Comparison of ENCODE assay signal across 22 cellular contexts in the genomic region with DNA sequence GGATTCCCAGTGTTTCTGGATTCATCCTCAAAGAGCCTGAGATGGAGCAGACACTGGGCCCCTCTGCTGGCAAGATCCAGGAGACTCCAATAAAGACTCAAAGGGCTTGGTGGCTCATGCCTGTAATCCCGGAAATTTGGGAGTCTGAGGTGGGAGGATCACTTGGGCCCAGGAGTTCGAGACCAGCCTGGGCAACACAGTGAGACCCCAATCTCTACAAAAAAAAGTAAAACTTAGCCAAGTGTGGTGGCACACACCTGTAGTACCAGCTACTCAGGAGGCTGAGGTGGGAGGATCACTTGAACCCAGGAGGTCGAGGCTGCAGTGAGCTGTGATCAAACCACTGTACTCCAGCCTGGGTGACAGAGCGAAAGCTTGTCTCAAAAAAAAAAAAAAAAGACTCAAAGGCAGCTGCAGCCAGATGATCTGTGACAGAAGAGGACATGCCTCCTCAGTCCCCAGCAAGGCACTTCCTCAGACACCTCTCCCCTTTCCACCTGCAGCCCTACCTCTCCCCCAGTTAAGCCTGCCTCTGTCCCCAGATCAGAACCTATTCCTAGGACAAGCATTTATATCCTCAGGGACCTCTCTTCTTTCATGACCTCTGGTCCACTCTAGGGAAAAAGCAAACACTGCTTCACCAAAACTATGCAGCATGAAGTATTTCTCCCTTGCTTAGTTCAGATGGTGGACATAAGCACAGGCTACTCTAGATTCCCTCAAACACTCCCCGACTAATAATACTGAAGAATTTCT. TPM values are rescaled to one million over a fixed set of nuclear protein-coding genes. Genes with fewer than 3 reads are reported as not detected.
DNase-seq lines count a peak whose midpoint lies in the region; ATAC-seq, FAIRE-seq and TF ChIP-seq lines count a peak whose summit lies in the region.
"Had no signal": no experiment of that assay in that cellular context is flagged by ENCODE, and none has a peak within 500 bp of the region (broad histone marks: within the 10 kb centered on the region; RNA-seq: fewer than 3 reads in every experiment).

No MANE protein-coding gene starts in this region.

- peak in 1 of 2 experiments; percentile 15; a peak in 1 of 4 replicates for TF ChIP-seq POLR2A in HepG2 (IDR thresholded peaks at IDR 0.05; ENCODE audit: insufficient read depth in 1 of 2, low read depth in 2 of 2, low read length in 2 of 2)
- no peak for TF ChIP-seq POLR2A in right lobe of liver (IDR thresholded peaks at IDR 0.05)

- TSS peak; percentile 6 for BruUV-seq in HepG2 (replicated peaks; lab: Mats Ljungman, UMichigan)

- no peak overlapping the region for H2AFZ ChIP-seq in HepG2 (ENCODE audit: low read length)

- H3K79me2 ChIP-seq in HepG2 (ENCODE audit: insufficient read depth, low read length) = no peaks in the 10 kb centered on the region

- CTCF ChIA-PET in HepG2 (lab: Yijun Ruan, JAX; ENCODE audit: low intra/inter-chr PET ratio, low total read pairs) = no interaction called here

- in situ Hi-C loops in HepG2 (cut with HindIII; ENCODE audit: extremely low pct_ligation_motif_present, low pct_unique_long_range_greater_than_20kb) = loop anchor here (5.0 kb wide), 1 partner anchor 99 kb away; no protein-coding TSS in a partner anchor

- no peaks in the 10 kb centered on the region for H3K27me3 Mint-ChIP-seq in nephron progenitor cell (ENCODE audit: low read depth, poor library complexity)

- POLR2A ChIA-PET in HepG2 (lab: Yijun Ruan, JAX) = no interaction called here

- peak; percentile 93 for FAIRE-seq in HepG2 (lab: Jason Lieb, UNC)
- peak; percentile 37 for FAIRE-seq in urothelium cell line (lab: Jason Lieb, UNC)
- FAIRE-seq: bronchial epithelial cell, GM12891 had no signal

- intact Hi-C loops in HepG2 (cut with micrococcal nuclease; ENCODE audit: unreplicated experiment) (loop anchor here (1.0 to 5.0 kb wide), 2 partner anchors 10 to 84 kb away; no protein-coding TSS in a partner anchor), right lobe of liver (cut with DNase I) (no loop called here)

- H3K27me3 ChIP-seq in HepG2 (ENCODE audit: control insufficient read depth in 1 of 2, insufficient read depth in 2 of 2, low read length in 2 of 2) = no peaks in the 10 kb centered on the region
- H3K27me3 ChIP-seq in right lobe of liver = no peaks in the 10 kb centered on the region
- H3K27me3 ChIP-seq: BLaER1 treated with 17β-estradiol and CSF1 and Interleukin-3, amounts not matched to agents 10 nM and 100 nM had no signal

- no peak overlapping the region for H3K4me3 Mint-ChIP-seq in nephron progenitor cell
- H3K4me3 Mint-ChIP-seq: activated CD4-positive, alpha-beta T cell treated with anti-CD3 and anti-CD28 coated beads, Interleukin-2, amount 10 ng/mL, durations not matched to agents 24 days and 14 days had no signal

- peaks cover 8% of the 10 kb centered on the region for H3K9me3 Mint-ChIP-seq in nephron progenitor cell
- H3K9me3 Mint-ChIP-seq: activated CD4-positive, alpha-beta T cell treated with anti-CD3 and anti-CD28 coated beads, Interleukin-2, amount 10 ng/mL, durations not matched to agents 24 days and 14 days had no signal

- H3K9ac ChIP-seq in HepG2 (ENCODE audit: insufficient read depth, low read depth, low read length) = no peak overlapping the region
- H3K9ac ChIP-seq: BLaER1 treated with 17β-estradiol and CSF1 and Interleukin-3, amounts not matched to agents 10 nM and 100 nM had no signal

- peaks cover 65% of the 10 kb centered on the region for H3K4me1 ChIP-seq in HepG2 (ENCODE audit: insufficient read depth, low read length)
- peaks cover 0 to 12% (median 7%) of the 10 kb centered on the region in 4 donors for H3K4me1 ChIP-seq in right lobe of liver

- H3K36me3 Mint-ChIP-seq in nephron progenitor cell (ENCODE audit: low read depth) = peaks cover 57% of the 10 kb centered on the region

- no peak for TF ChIP-seq RAD21 in HepG2 (CRISPR knock-in tag; IDR thresholded peaks at IDR 0.05)

- H3K27ac Mint-ChIP-seq in nephron progenitor cell = peak overlapping the region; percentile 40
- H3K27ac Mint-ChIP-seq: activated CD4-positive, alpha-beta T cell treated with anti-CD3 and anti-CD28 coated beads, Interleukin-2, amount 10 ng/mL, durations not matched to agents 24 days and 14 days had no signal

- H3K9me3 ChIP-seq in HepG2 (ENCODE audit: low read length) (no peaks in the 10 kb centered on the region), right lobe of liver (no peaks in the 10 kb centered on the region)

- H4K20me1 ChIP-seq in HepG2 (ENCODE audit: insufficient read depth, low read length) = no peaks in the 10 kb centered on the region; the same call in 1 of the 2 replicates

- peaks cover 50% of the 10 kb centered on the region for H3K4me1 Mint-ChIP-seq in nephron progenitor cell
- H3K4me1 Mint-ChIP-seq: activated CD4-positive, alpha-beta T cell treated with anti-CD3 and anti-CD28 coated beads, Interleukin-2, amount 10 ng/mL, durations not matched to agents 24 days and 14 days had no signal

- ATAC-seq in HepG2 = peak; percentile 91
- ATAC-seq in right lobe of liver = no peak
- ATAC-seq: left lobe of liver, Right ventricle myocardium inferior had no signal

- H3K36me3 ChIP-seq in HepG2 (replicated peaks in 1 of 2; ENCODE audit: control insufficient read depth in 1 of 2, insufficient read depth in 2 of 2, low read length in 2 of 2) (peaks cover 30 to 72% of the 10 kb centered on the region in 2 experiments), right lobe of liver (peaks cover 0 to 25% (median 2%) of the 10 kb centered on the region in 4 donors)

- H3K4me2 ChIP-seq in HepG2 (ENCODE audit: low read depth, low read length) = no peak overlapping the region
- H3K4me2 ChIP-seq: BLaER1 treated with 17β-estradiol and CSF1 and Interleukin-3, amounts not matched to agents 10 nM and 100 nM had no signal

- TF ChIP-seq EP300 in HepG2 (IDR thresholded peaks at IDR 0.05; ENCODE audit: low read depth in 2 of 2, low read length in 2 of 2) (peak in 1 of 2 experiments; percentile 6; a peak in 1 of 4 replicates), HepG2 (CRISPR knock-in tag; IDR thresholded peaks at IDR 0.05; ENCODE audit: borderline replicate concordance) (no peak)

- H3K27ac ChIP-seq in HepG2 (ENCODE audit: extremely low read length, insufficient read depth, low read length) (peak overlapping the region; percentile 39), right lobe of liver (no peak overlapping the region), epithelial cell of prostate (peak overlapping the region; percentile 87)
- H3K27ac ChIP-seq: BLaER1 treated with 17β-estradiol and CSF1 and Interleukin-3, amounts not matched to agents 10 nM and 100 nM had no signal

- H3K4me3 ChIP-seq in HepG2 (replicated peaks in 1 of 3; ENCODE audit: insufficient read depth in 1 of 3, low read depth in 2 of 3, low read length in 3 of 3) (no peak overlapping the region), right lobe of liver (no peak overlapping the region)
- H3K4me3 ChIP-seq: BLaER1 treated with 17β-estradiol and CSF1 and Interleukin-3, amounts not matched to agents 10 nM and 100 nM had no signal

- DNase-seq in HepG2 (ENCODE audit: low spot score) (peak; percentile 81), right lobe of liver (no peak), epithelial cell of prostate (ENCODE audit: low read depth, low spot score) (no peak), nephron progenitor cell (no peak), urothelium cell line (ENCODE audit: low spot score) (no peak), SW 1271 (lab: John Stamatoyannopoulos, UW) (no peak), activated gamma-delta T cell treated with Interleukin-2 at 50 U/mL for 16 hours (no peak), medulla oblongata (ENCODE audit: extremely low spot score) (no peak)
- DNase-seq: activated CD4-positive, alpha-beta T cell treated with anti-CD3 and anti-CD28 coated beads, Interleukin-2, amount 10 ng/mL, durations not matched to agents 24 days and 14 days; activated effector memory CD4-positive, alpha-beta T cell treated with Interleukin-2 at 50 U/mL for 16 hours; DMS 273 treated with DMSO at 0.1 percent for 48 hours; GF-D8; KBM-7; NCI-H1048; NCI-H1930; posterior cingulate gyrus; stimulated activated CD4-positive, alpha-beta T cell treated with anti-CD3 and anti-CD28 coated beads, Interleukin-4, amount 100 ng/mL, for 1 hour had no signal

- 70% methylated on average over 5 of the region's 5 CpGs for WGBS in HepG2 (ENCODE audit: low lambda C conversion rate)
- 76% methylated on average over 2 of the region's 5 CpGs for WGBS in right lobe of liver (ENCODE audit: insufficient coverage, low coverage, low lambda C conversion rate, missing lambda C conversion rate)

- TF ChIP-seq CTCF in HepG2 (CRISPR knock-in tag; IDR thresholded peaks at IDR 0.05) = no peak
- no peak for TF ChIP-seq CTCF in right lobe of liver (IDR thresholded peaks at IDR 0.05)
- TF ChIP-seq CTCF in nephron progenitor cell (IDR thresholded peaks at IDR 0.05) = no peak

TF ChIP-seq in HepG2, 621 proteins besides CTCF, POLR2A, EP300 and RAD21 (continues in another document):
- TF ChIP-seq ELF3 (CRISPR knock-in tag; IDR thresholded peaks at IDR 0.05) = 0 out of 2 replicates have a peak, but pooled peaks have one; percentile 35
- peak; percentile 53; the same call in 1 of the 2 replicates for TF ChIP-seq GATAD2A (CRISPR knock-in tag; IDR thresholded peaks at IDR 0.05)
- peak; percentile 28; the same call in 1 of the 2 replicates for TF ChIP-seq HDAC2 (CRISPR knock-in tag; IDR thresholded peaks at IDR 0.05)

RNA-seq across cellular contexts. Expression of a gene that starts 27.9 kb away (rescaled TPM):
- total RNA-seq in HepG2 (2016; rRNA removed; fragmentation: Illumina TruSeq; extraction: Trizol) = 123 and 183 TPM in 2 replicates
- total RNA-seq in HepG2 (2016; cell fraction: cytosol; rRNA removed; fragmentation: Illumina TruSeq; extraction: Trizol; ENCODE audit: low read depth) = 60.3 and 60.8 TPM in 2 replicates
- total RNA-seq in HepG2 (2016; cell fraction: insoluble cytoplasmic fraction; rRNA removed; fragmentation: Illumina TruSeq; extraction: Trizol) = 116 and 166 TPM in 2 replicates
- 123 and 134 TPM in 2 replicates for total RNA-seq in HepG2 (2016; cell fraction: membrane; rRNA removed; fragmentation: Illumina TruSeq; extraction: Trizol)
- 78.1 and 97.1 TPM in 2 replicates for total RNA-seq in HepG2 (2016; cell fraction: nucleus; rRNA removed; fragmentation: Illumina TruSeq; extraction: Trizol)
- 109 and 119 TPM in 2 replicates for polyA plus RNA-seq in HepG2 (2011; rRNA removed)
- 149 and 160 TPM in 2 replicates for polyA plus RNA-seq in HepG2 (2011; cell fraction: cytosol; rRNA removed)
- polyA plus RNA-seq in HepG2 (2011; cell fraction: nucleus; rRNA removed) = 55.5 and 63.7 TPM in 2 replicates
- polyA plus RNA-seq in HepG2 (2012) = 173 and 180 TPM in 2 replicates
- 184 TPM in 2 replicates for polyA plus RNA-seq in HepG2 (2016; cell fraction: cytosol; fragmentation: Illumina TruSeq; extraction: Trizol; ENCODE audit: low read depth)
- 383 and 451 TPM in 2 replicates for polyA plus RNA-seq in HepG2 (2016; cell fraction: insoluble cytoplasmic fraction; fragmentation: Illumina TruSeq; extraction: Trizol; ENCODE audit: low read depth)
- 281 and 307 TPM in 2 replicates for polyA plus RNA-seq in HepG2 (2016; cell fraction: membrane; fragmentation: Illumina TruSeq; extraction: Trizol; ENCODE audit: low read depth)
- polyA plus RNA-seq in HepG2 (2016; cell fraction: nucleus; fragmentation: Illumina TruSeq; extraction: Trizol; ENCODE audit: insufficient read depth, low read depth) = 213 and 214 TPM in 2 replicates
- polyA minus RNA-seq in HepG2 (2011; rRNA and poly(A)+ RNA removed; ENCODE audit: low replicate concordance) = 16.6 and 146 TPM in 2 replicates
- polyA minus RNA-seq in HepG2 (2011; cell fraction: cytosol; rRNA and poly(A)+ RNA removed) = 132 and 136 TPM in 2 replicates
- 53.7 and 70.4 TPM in 2 replicates for polyA minus RNA-seq in HepG2 (2011; cell fraction: nucleus; rRNA and poly(A)+ RNA removed)
- 100 to 1,000 TPM in 1 of 6 experiments, 10 to 100 TPM in 5; 63.9 to 105 (median 82.1) TPM for total RNA-seq in right lobe of liver

Comparison
In these comparisons a context has a peak if more than half of its experiments do, and no peak if none do; other contexts are left out.
1. H3K27ac ChIP-seq: peak in HepG2 (single experiment) and epithelial cell of prostate (single experiment); none in right lobe of liver (0 of 3).